ENCODE assay signal across 13 cellular contexts in genomic region chrX:40150503-40150902, GRCh38. TPM values are rescaled to one million over a fixed set of nuclear protein-coding genes. Genes with fewer than 3 reads are reported as not detected.
A peak's percentile ranks its signal among the peaks of the same experiment; 100 is the strongest.
DNase-seq lines count a peak whose midpoint lies in the region; FAIRE-seq and TF ChIP-seq lines count a peak whose summit lies in the region.
"Had no signal": no experiment of that assay in that cellular context is flagged by ENCODE, and none has a peak within 500 bp of the region (broad histone marks: within the 10 kb centered on the region; RNA-seq: fewer than 3 reads in every experiment).

No MANE protein-coding gene starts in this region.

- peak overlapping the region; percentile 71 for H3K4me3 ChIP-seq in BLaER1
- H3K4me3 ChIP-seq in OCI-LY7 (ENCODE audit: low read depth, low read length, poor library complexity, severe bottlenecking) = peak overlapping the region; percentile 24
- H3K4me3 ChIP-seq in iPS-15b (ENCODE audit: low read depth, low read length) = peak overlapping the region; percentile 54
- H3K4me3 ChIP-seq in small intestine (ENCODE audit: low read depth in 1 of 2, low read length in 2 of 2) = no peak overlapping the region
- H3K4me3 ChIP-seq: esophagus squamous epithelium, tibial artery had no signal

- H3K27me3 ChIP-seq in BLaER1 (no peaks in the 10 kb centered on the region), iPS-15b (ENCODE audit: control insufficient read depth, insufficient read depth, low read length) (peaks cover 55% of the 10 kb centered on the region), small intestine (ENCODE audit: control insufficient read depth in 2 of 2, insufficient read depth in 2 of 2, low read length in 2 of 2) (peaks cover 0 to 10% of the 10 kb centered on the region in 2 donors)
- H3K27me3 ChIP-seq: tibial artery had no signal

- H4K20me1 ChIP-seq in BLaER1 = no peaks in the 10 kb centered on the region
- no peaks in the 10 kb centered on the region for H4K20me1 ChIP-seq in OCI-LY7 (ENCODE audit: insufficient read depth, low read length)

- no TSS peak for BruUV-seq in OCI-LY7 (replicated peaks; lab: Mats Ljungman, UMichigan)

- H3K79me2 ChIP-seq in OCI-LY7 (ENCODE audit: insufficient read depth, low read depth, low read length) = no peaks in the 10 kb centered on the region

- H3K9me2 ChIP-seq in OCI-LY7 (ENCODE audit: insufficient read depth, low read length) = no peaks in the 10 kb centered on the region

- no peak for FAIRE-seq in small intestine (lab: Jason Lieb, UNC)

- DNase-seq in GF-D8 (lab: John Stamatoyannopoulos, UW) = peak; percentile 37
- peak; percentile 48 for DNase-seq in OCI-LY7 (ENCODE audit: low spot score)
- DNase-seq in stimulated activated naive CD4-positive, alpha-beta T cell (lab: John Stamatoyannopoulos, UW) = no peak
- no peak for DNase-seq in small intestine
- DNase-seq in NCI-H1694 (lab: John Stamatoyannopoulos, UW) = no peak
- DNase-seq: activated naive CD8-positive, alpha-beta T cell treated with anti-CD3 and anti-CD28 coated beads, Interleukin-2, amount 50 U/mL, for 24 hours; esophagus squamous epithelium; head of caudate nucleus; NCI-H1092; NCI-H774; tibial artery had no signal

- peak overlapping the region; percentile 64; the same call in 1 of the 2 replicates for H2AFZ ChIP-seq in OCI-LY7 (ENCODE audit: low read length)

- no peak for TF ChIP-seq CTCF in OCI-LY7 (conservative IDR thresholded peaks at IDR 0.05; ENCODE audit: low read length)

- H3K36me3 ChIP-seq in BLaER1 (no peaks in the 10 kb centered on the region), OCI-LY7 (ENCODE audit: insufficient read depth, low read length) (no peaks in the 10 kb centered on the region), iPS-15b (ENCODE audit: control insufficient read depth, insufficient read depth, low read length) (no peaks in the 10 kb centered on the region), small intestine (ENCODE audit: control insufficient read depth in 2 of 2, insufficient read depth in 2 of 2, low read length in 2 of 2) (no peaks in the 10 kb centered on the region)
- H3K36me3 ChIP-seq: esophagus squamous epithelium, tibial artery had no signal

- H3K27ac ChIP-seq in BLaER1 (peak overlapping the region; percentile 95), OCI-LY7 (ENCODE audit: low read depth, low read length, poor library complexity, severe bottlenecking) (peak overlapping the region; percentile 78), small intestine (ENCODE audit: low read depth in 1 of 2, low read length in 1 of 2) (no peak overlapping the region)
- H3K27ac ChIP-seq: esophagus squamous epithelium had no signal

- H3K9ac ChIP-seq in BLaER1 (peak overlapping the region; percentile 95), iPS-15b (ENCODE audit: low read depth, low read length) (no peak overlapping the region)

- H3K4me2 ChIP-seq in BLaER1 (peak overlapping the region; percentile 85), OCI-LY7 (ENCODE audit: low read length) (peak overlapping the region; percentile 75)

- intact Hi-C loops in OCI-LY7 (cut with micrococcal nuclease; ENCODE audit: unreplicated experiment) = no loop called here

- H3K9me3 ChIP-seq in BLaER1 (peaks cover 54% of the 10 kb centered on the region), OCI-LY7 (ENCODE audit: low read length) (no peaks in the 10 kb centered on the region), iPS-15b (ENCODE audit: control insufficient read depth, insufficient read depth, low read length) (no peaks in the 10 kb centered on the region), small intestine (ENCODE audit: control insufficient read depth, low read depth) (no peaks in the 10 kb centered on the region)
- H3K9me3 ChIP-seq: esophagus squamous epithelium, tibial artery had no signal

- H3K4me1 ChIP-seq in BLaER1 = peaks cover 68% of the 10 kb centered on the region
- peaks cover 84% of the 10 kb centered on the region for H3K4me1 ChIP-seq in OCI-LY7 (ENCODE audit: insufficient read depth, low read length, poor library complexity, severe bottlenecking)
- peaks cover 37% of the 10 kb centered on the region for H3K4me1 ChIP-seq in iPS-15b (ENCODE audit: control insufficient read depth, insufficient read depth, low read length)
- H3K4me1 ChIP-seq in small intestine (ENCODE audit: control insufficient read depth in 2 of 2, insufficient read depth in 1 of 2, low read depth in 1 of 2, low read length in 1 of 2) = no peaks in the 10 kb centered on the region

- WGBS in small intestine, 3 donors = 44 to 92% (median 77%) methylated on average over 5 to 6 of the region's 6 CpGs

- POLR2A ChIA-PET in OCI-LY7 (lab: Charles Lee) = interaction anchor here (0.6 to 1.2 kb wide), 3 partner anchors 17 to 54 kb away, joined by 3 to 4 read pairs (median 3); no protein-coding TSS in a partner anchor

- CTCF ChIA-PET in OCI-LY7 (lab: Charles Lee; ENCODE audit: unreplicated experiment) = interaction anchor here (1.5 kb wide), 1 partner anchor 18 kb away, joined by 4 read pairs; no protein-coding TSS in a partner anchor

RNA-seq across cellular contexts. Expression of gene BCOR, which starts 52.7 kb away (rescaled TPM):
- total RNA-seq in OCI-LY7 (2014; rRNA removed; shearing (Covaris generic)) = 55.6 and 64.3 TPM in 2 replicates
- total RNA-seq in OCI-LY7 (2022) = 48.0 and 52.2 TPM in 2 replicates
- 10 to 100 TPM in 1 of 3 donors, 1 to 10 TPM in 2; 5.1 to 10.4 (median 6.5) TPM for polyA plus RNA-seq in small intestine

Comparison
In these comparisons a context has a peak if more than half of its experiments do, and no peak if none do; other contexts are left out.
1. H3K27ac ChIP-seq: peak in BLaER1 (single experiment) and OCI-LY7 (single experiment); none in small intestine (0 of 2).
2. H3K4me3 ChIP-seq: peak in BLaER1 (single experiment), OCI-LY7 (single experiment) and iPS-15b (single experiment); none in small intestine (0 of 2).
3. DNase-seq: peak in GF-D8 (single experiment) and OCI-LY7 (single experiment); none in stimulated activated naive CD4-positive, alpha-beta T cell (0 of 6), small intestine (single experiment) and NCI-H1694 (single experiment).